In the genomic region with DNA sequence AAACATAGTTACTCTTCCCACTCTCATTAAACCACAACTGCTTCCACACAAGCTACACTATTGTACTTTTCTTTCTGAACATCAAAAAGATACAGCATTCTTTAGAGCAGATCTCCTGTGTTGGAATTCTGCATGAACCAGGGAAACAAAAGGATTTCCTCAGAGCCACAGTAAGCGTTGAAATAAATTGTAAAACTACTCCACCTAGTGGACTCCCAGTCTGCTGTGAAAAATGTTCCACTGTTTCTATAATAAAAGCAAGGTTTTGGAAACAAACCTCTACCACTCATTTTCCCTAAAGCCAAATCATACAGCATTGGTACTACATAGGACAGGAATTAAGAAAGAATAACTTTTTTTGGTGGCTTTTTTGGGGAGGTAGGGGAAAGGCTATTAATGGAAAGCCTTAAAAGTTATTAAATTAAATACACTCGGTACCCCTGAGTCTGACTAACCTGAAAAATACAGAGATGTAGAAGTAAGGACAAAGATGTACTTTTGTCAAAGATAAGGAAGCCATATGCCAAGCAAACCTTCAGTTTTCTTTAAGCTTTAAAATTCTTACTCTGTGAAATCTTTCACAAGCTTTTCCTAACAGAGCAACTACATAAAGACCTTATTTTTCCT, we compare ENCODE assay signal across 10 cellular contexts. TPM values are rescaled to one million over a fixed set of nuclear protein-coding genes. Genes with fewer than 3 reads are reported as not detected.
A peak's percentile ranks its signal among the peaks of the same experiment; 100 is the strongest.
DNase-seq lines count a peak whose midpoint lies in the region; ATAC-seq and TF ChIP-seq lines count a peak whose summit lies in the region.
"Had no signal": no experiment of that assay in that cellular context is flagged by ENCODE, and none has a peak within 500 bp of the region (broad histone marks: within the 10 kb centered on the region; RNA-seq: fewer than 3 reads in every experiment).

No MANE protein-coding gene starts in this region.

- no peak for TF ChIP-seq EP300 in ovary (IDR thresholded peaks at IDR 0.05)

- intact Hi-C loops in ovary (cut with DNase I): loop anchor here (5.0 to 10.0 kb wide), 4 partner anchors 43 to 1065 kb away; no protein-coding TSS in a partner anchor
- intact Hi-C loops in posterior vena cava (cut with DNase I): loop anchor here (5.0 to 10.0 kb wide), 2 partner anchors 485 to 1063 kb away; no protein-coding TSS in a partner anchor
- intact Hi-C loops in activated naive CD4-positive, alpha-beta T cell treated with anti-CD3 and anti-CD28 coated beads for 36 hours (cut with micrococcal nuclease): loop anchor here (1.0 to 10.0 kb wide), 2 partner anchors 487 to 1065 kb away; no protein-coding TSS in a partner anchor

- TF ChIP-seq POLR2A in ovary (IDR thresholded peaks at IDR 0.05): no peak

- ATAC-seq in GM21825 (IDR thresholded peaks at IDR 0.05; ENCODE audit: unreplicated experiment): no peak

- no peak overlapping the region for H3K27ac ChIP-seq in ovary
- H3K27ac ChIP-seq: SJSA1, skin epidermis had no signal

- no peak overlapping the region for H3K4me3 Mint-ChIP-seq in activated naive CD4-positive, alpha-beta T cell treated with anti-CD3 and anti-CD28 coated beads for 36 hours

- no peaks in the 10 kb centered on the region for H3K9me3 ChIP-seq in ovary
- H3K9me3 ChIP-seq: SJSA1 had no signal

- peak; percentile 44 to 82 (median 66) for TF ChIP-seq CTCF in ovary (IDR thresholded peaks at IDR 0.05)

- H3K36me3 Mint-ChIP-seq in activated naive CD4-positive, alpha-beta T cell treated with anti-CD3 and anti-CD28 coated beads for 36 hours (ENCODE audit: low read depth): peaks cover 17% of the 10 kb centered on the region

- 32 to 40% (median 40%) methylated on average over 2 of the region's 2 CpGs for WGBS in ovary, 3 donors

- no peaks in the 10 kb centered on the region for H3K27me3 ChIP-seq in ovary
- H3K27me3 ChIP-seq: SJSA1 had no signal

- no peak overlapping the region for H3K27ac Mint-ChIP-seq in activated naive CD4-positive, alpha-beta T cell treated with anti-CD3 and anti-CD28 coated beads for 36 hours

- no peaks in the 10 kb centered on the region for H3K9me3 Mint-ChIP-seq in activated naive CD4-positive, alpha-beta T cell treated with anti-CD3 and anti-CD28 coated beads for 36 hours

- no peaks in the 10 kb centered on the region for H3K27me3 Mint-ChIP-seq in activated naive CD4-positive, alpha-beta T cell treated with anti-CD3 and anti-CD28 coated beads for 36 hours (ENCODE audit: low read depth)

- CTCF ChIA-PET in activated naive CD4-positive, alpha-beta T cell treated with anti-CD3 and anti-CD28 coated beads for 36 hours (lab: Charles Lee): interaction anchor here (0.5 to 2.1 kb wide), 4 partner anchors 22 to 486 kb away, joined by 3 to 17 read pairs (median 4); no protein-coding TSS in a partner anchor

- no peaks in the 10 kb centered on the region for H3K4me1 Mint-ChIP-seq in activated naive CD4-positive, alpha-beta T cell treated with anti-CD3 and anti-CD28 coated beads for 36 hours (ENCODE audit: low read depth)

- DNase-seq in DMS53 (lab: John Stamatoyannopoulos, UW) (peak; percentile 70), KG1 (lab: John Stamatoyannopoulos, UW) (peak; percentile 15), SHP77 treated with DMSO at 0.1 percent for 48 hours (lab: John Stamatoyannopoulos, UW) (peak; percentile 2), fibroblast of the conjunctiva (ENCODE audit: low read depth) (peak; percentile 51), ovary (peak in 1 of 5 donors; percentile 34), posterior vena cava (ENCODE audit: low spot score) (no peak)
- no peak for DNase-seq in activated naive CD4-positive, alpha-beta T cell treated with anti-CD3 and anti-CD28 coated beads for 36 hours

- H3K4me3 ChIP-seq in ovary: no peak overlapping the region
- H3K4me3 ChIP-seq: SJSA1, skin epidermis had no signal

- no peaks in the 10 kb centered on the region for H3K36me3 ChIP-seq in ovary

- H3K4me1 ChIP-seq in ovary (ENCODE audit: insufficient read depth): no peaks in the 10 kb centered on the region

RNA-seq across cellular contexts. Expression of a gene that starts 19.3 kb away (rescaled TPM):
- total RNA-seq in ovary (1 to 10 TPM; 2.3 to 9.5 (median 6.8) TPM), posterior vena cava (1 to 10 TPM; 5.0 to 5.1 TPM)
- 1 to 10 TPM; 3.6 to 7.4 TPM for polyA plus RNA-seq in ovary
- total RNA-seq in activated naive CD4-positive, alpha-beta T cell treated with anti-CD3 and anti-CD28 coated beads for 36 hours: 1 to 10 TPM; 7.2 to 8.9 TPM

RNA-seq across cellular contexts. Expression of a gene that starts 19.4 kb away (rescaled TPM):
- total RNA-seq in ovary: 10 to 100 TPM; 17.5 to 26.3 (median 24.9) TPM
- polyA plus RNA-seq in ovary: 10 to 100 TPM; 17.3 to 31.9 TPM
- 10 to 100 TPM; 22.2 to 23.1 TPM for total RNA-seq in posterior vena cava
- total RNA-seq in activated naive CD4-positive, alpha-beta T cell treated with anti-CD3 and anti-CD28 coated beads for 36 hours: 10 to 100 TPM; 25.0 to 26.9 TPM

Comparison
In these comparisons a context has a peak if more than half of its experiments do, and no peak if none do; other contexts are left out.
1. DNase-seq: peak in DMS53 (single experiment), KG1 (single experiment), SHP77 treated with DMSO at 0.1 percent for 48 hours (single experiment) and fibroblast of the conjunctiva (single experiment); none in posterior vena cava (single experiment) and activated naive CD4-positive, alpha-beta T cell treated with anti-CD3 and anti-CD28 coated beads for 36 hours (single experiment).